8 cellular contexts compared by ENCODE assay signal in genomic region chr6:26195376-26195923, GRCh38.
DNase-seq lines count a peak whose midpoint lies in the region; ATAC-seq and TF ChIP-seq lines count a peak whose summit lies in the region.

No MANE protein-coding gene starts in this region.

- H2AFZ ChIP-seq in H9 (ENCODE audit: low read length) = no peak overlapping the region

- H3K27ac ChIP-seq in H9 (ENCODE audit: insufficient read length, low read depth, low read length) = peak overlapping the region; percentile 5

- H3K4ac ChIP-seq in H9 (ENCODE audit: low read depth, low read length) = no peak overlapping the region

- H3K36me3 Mint-ChIP-seq in H9 (ENCODE audit: insufficient read depth in 1 of 3, low read depth in 3 of 3) = peaks cover 4 to 9% (median 6%) of the 10 kb centered on the region in 3 experiments; a peak in 5 of 7 replicates
- peaks cover 20% of the 10 kb centered on the region for H3K36me3 Mint-ChIP-seq in dendritic cell treated with granulocyte-macrophage colony-stimulating factor and Interleukin-4, amounts not matched to agents 40 ng/mL and 50 ng/mL, for 4 days (ENCODE audit: low read depth)

- H2BK5ac ChIP-seq in H9 (ENCODE audit: insufficient read length, low read length) = no peak overlapping the region

- H4K8ac ChIP-seq in H9 (replicated peaks; ENCODE audit: insufficient read length, low read depth, low read length) = no peak overlapping the region

- H3K23me2 ChIP-seq in H9 (ENCODE audit: insufficient read length, low read depth, low read length, poor library complexity, severe bottlenecking) = peaks cover 4% of the 10 kb centered on the region

- no peak overlapping the region for H4K5ac ChIP-seq in H9 (ENCODE audit: insufficient read length, low read depth, low read length)

- peak overlapping the region; percentile 96 to 99 (median 99) for H3K27ac Mint-ChIP-seq in H9
- H3K27ac Mint-ChIP-seq in dendritic cell treated with granulocyte-macrophage colony-stimulating factor and Interleukin-4, amounts not matched to agents 40 ng/mL and 50 ng/mL, for 4 days = peak overlapping the region; percentile 99

- no peak overlapping the region for H2BK12ac ChIP-seq in H9 (ENCODE audit: insufficient read length, low read depth, low read length)

- intact Hi-C loops in dendritic cell treated with granulocyte-macrophage colony-stimulating factor and Interleukin-4, amounts not matched to agents 40 ng/mL and 50 ng/mL, for 4 days (cut with micrococcal nuclease) = no loop called here
- intact Hi-C loops in left colon (cut with DNase I, micrococcal nuclease) = loop anchor here in 1 of 2 donors (10.0 kb wide), 1 partner anchor 71 kb away; a partner anchor contains a TSS

- H3K27me3 ChIP-seq in H9 (ENCODE audit: insufficient read depth, low read length) = no peaks in the 10 kb centered on the region

- peak overlapping the region; percentile 64 for H3K4me2 ChIP-seq in H9 (ENCODE audit: insufficient read depth, insufficient read length, low read length)

- no peaks in the 10 kb centered on the region for H3K9me3 ChIP-seq in H9 (ENCODE audit: control insufficient read depth, low read depth, low read length)

- H4K20me1 ChIP-seq in H9 (ENCODE audit: control insufficient read depth, insufficient read depth, insufficient read length) = no peaks in the 10 kb centered on the region

- H3K4me1 Mint-ChIP-seq in H9 = peaks cover 18% of the 10 kb centered on the region in 2 experiments
- H3K4me1 Mint-ChIP-seq in dendritic cell treated with granulocyte-macrophage colony-stimulating factor and Interleukin-4, amounts not matched to agents 40 ng/mL and 50 ng/mL, for 4 days (ENCODE audit: low read depth) = peaks cover 20% of the 10 kb centered on the region

- H3K4me1 ChIP-seq in H9 (ENCODE audit: insufficient read depth, low read length) = no peaks in the 10 kb centered on the region

- no peak overlapping the region for H2AK5ac ChIP-seq in H9 (ENCODE audit: insufficient read length, low read length)

- ATAC-seq in left colon = peak; percentile 56
- no peak for ATAC-seq in HG03139 (IDR thresholded peaks at IDR 0.05; ENCODE audit: unreplicated experiment)

- WGBS in H9 (ENCODE audit: extremely low coverage, insufficient read length, low lambda C conversion rate) = no CpG with 5 or more reads among the region's 23 CpGs

- H3K79me1 ChIP-seq in H9 (ENCODE audit: insufficient read depth, low read depth, low read length, poor library complexity, severe bottlenecking) = no peaks in the 10 kb centered on the region

- peak; percentile 75 for DNase-seq in D341Med (ENCODE audit: low spot score)
- DNase-seq in H9 = peak; percentile 86
- peak; percentile 62 to 83 for DNase-seq in NCI-H446 (lab: John Stamatoyannopoulos, UW)
- DNase-seq in activated CD4-positive, alpha-beta T cell treated with anti-CD3 and anti-CD28 coated beads, Interleukin-2, amount 50 U/mL, for 1 hour = peak; percentile 81
- peak; percentile 91 to 95 for DNase-seq in left colon
- DNase-seq in stimulated activated CD4-positive, alpha-beta T cell treated with anti-CD3 and anti-CD28 coated beads, Interleukin-2, amount 100 ng/mL, for 24 hours = peak; percentile 79 to 81

- H2BK15ac ChIP-seq in H9 (ENCODE audit: low read depth, low read length) = no peak overlapping the region

- H3K9ac ChIP-seq in H9 (ENCODE audit: extremely low read depth, insufficient read length, low read length) = peak overlapping the region; percentile 99

- no peak overlapping the region for H4K91ac ChIP-seq in H9 (ENCODE audit: insufficient read length, low read depth, low read length)

- H3K4me3 Mint-ChIP-seq in H9 = peak overlapping the region; percentile 95 to 97
- H3K4me3 Mint-ChIP-seq in dendritic cell treated with granulocyte-macrophage colony-stimulating factor and Interleukin-4, amounts not matched to agents 40 ng/mL and 50 ng/mL, for 4 days = peak overlapping the region; percentile 84

- H2BK120ac ChIP-seq in H9 (ENCODE audit: low read depth, low read length, poor library complexity, severe bottlenecking) = no peak overlapping the region

- H3K9me3 Mint-ChIP-seq in H9 = no peaks in the 10 kb centered on the region; a peak in 2 of 5 replicates
- H3K9me3 Mint-ChIP-seq in dendritic cell treated with granulocyte-macrophage colony-stimulating factor and Interleukin-4, amounts not matched to agents 40 ng/mL and 50 ng/mL, for 4 days = no peaks in the 10 kb centered on the region

- no peak for TF ChIP-seq CTCF in H9 (conservative IDR thresholded peaks at IDR 0.05)

- no peak overlapping the region for H2BK20ac ChIP-seq in H9 (ENCODE audit: low read depth, low read length, poor library complexity, severe bottlenecking)

- peak overlapping the region; percentile 1 for H3K18ac ChIP-seq in H9 (ENCODE audit: insufficient read length, low read depth, low read length)

- no peaks in the 10 kb centered on the region for H3K79me2 ChIP-seq in H9 (ENCODE audit: insufficient read depth, low read length)

- H3K56ac ChIP-seq in H9 (ENCODE audit: insufficient read length, low read depth, low read length) = no peak overlapping the region

- no peak overlapping the region for H3K23ac ChIP-seq in H9 (ENCODE audit: insufficient read length, low read depth, low read length)

- no peak overlapping the region for H3T11ph ChIP-seq in H9 (ENCODE audit: low read length)

- H3K27me3 Mint-ChIP-seq in H9 (ENCODE audit: low read depth) = peaks cover 10% of the 10 kb centered on the region; the same call in 1 of the 2 replicates
- H3K27me3 Mint-ChIP-seq in dendritic cell treated with granulocyte-macrophage colony-stimulating factor and Interleukin-4, amounts not matched to agents 40 ng/mL and 50 ng/mL, for 4 days = no peaks in the 10 kb centered on the region

- peak overlapping the region; percentile 77; the same call in 1 of the 2 replicates for H3K14ac ChIP-seq in H9 (ENCODE audit: insufficient read depth, low read length)
